In genomic region chr6:89080281-89081128, GRCh38 we compare ENCODE assay signal across 8 cellular contexts. TPM values are rescaled to one million over a fixed set of nuclear protein-coding genes. Genes with fewer than 3 reads are reported as not detected.
DNase-seq lines count a peak whose midpoint lies in the region; ATAC-seq, FAIRE-seq and TF ChIP-seq lines count a peak whose summit lies in the region.

Gene PNRC1, plus strand, starts transcription at chr6:89080751. Its CDS starts 144 bp downstream, at chr6:89080895.

- peaks cover 25 to 46% of the 10 kb centered on the region in 2 donors for H3K4me1 Mint-ChIP-seq in natural killer cell treated with Interleukin-12 subunit alpha and Interleukin-12 subunit beta and Interleukin-15 and Interleukin-18, amount 100 ng/mL, for 72 hours (ENCODE audit: low read depth in 2 of 2)

- peaks cover 25% of the 10 kb centered on the region for H3K4me1 ChIP-seq in Loucy (ENCODE audit: insufficient read depth, low read length, poor library complexity, severe bottlenecking)

- no peaks in the 10 kb centered on the region for H3K9me3 ChIP-seq in Loucy (ENCODE audit: insufficient read depth, low read depth, low read length)

- H3K9me3 Mint-ChIP-seq in natural killer cell treated with Interleukin-12 subunit alpha and Interleukin-12 subunit beta and Interleukin-15 and Interleukin-18, amount 100 ng/mL, for 72 hours, result no peaks in the 10 kb centered on the region

- H3K9me2 ChIP-seq in Loucy (replicated peaks; ENCODE audit: low read depth, low read length), result no peaks in the 10 kb centered on the region

- H3K36me3 Mint-ChIP-seq in natural killer cell treated with Interleukin-12 subunit alpha and Interleukin-12 subunit beta and Interleukin-15 and Interleukin-18, amount 100 ng/mL, for 72 hours, result peaks cover 24% of the 10 kb centered on the region

- peaks cover 6% of the 10 kb centered on the region; the same call in 1 of the 2 replicates for H3F3A ChIP-seq in Loucy (ENCODE audit: low read depth)

- H3K4me2 ChIP-seq in Loucy (ENCODE audit: low read depth, low read length, poor library complexity, severe bottlenecking), result peak within 1 kb of the TSS; percentile 97

- peaks cover 38% of the 10 kb centered on the region for H4K20me1 ChIP-seq in Loucy (ENCODE audit: insufficient read depth, low read length, poor library complexity, severe bottlenecking)

- peak; percentile 87 to 89 for ATAC-seq in natural killer cell treated with Interleukin-12 subunit alpha and Interleukin-12 subunit beta and Interleukin-15 and Interleukin-18, amount 100 ng/mL, for 72 hours
- ATAC-seq in stimulated activated naive CD8-positive, alpha-beta T cell treated with anti-CD3 and anti-CD28 coated beads, Interleukin-15, Interleukin-2, amounts not matched to agents 100 U/mL and 50 U/mL, for 24 hours, result peak; percentile 75

- peak within 1 kb of the TSS; percentile 93 for H2AFZ ChIP-seq in Loucy (ENCODE audit: low read length)

- TF ChIP-seq POLR2A in H54 (IDR thresholded peaks at IDR 0.05; ENCODE audit: low read depth, low read length) (peak; percentile 87), Raji (IDR thresholded peaks at IDR 0.05; ENCODE audit: insufficient read depth, low read depth, low read length) (peak; percentile 99)

- peaks cover 5% of the 10 kb centered on the region for H3K27me3 ChIP-seq in Loucy (ENCODE audit: insufficient read depth, low read length, poor library complexity, severe bottlenecking)

- peak within 1 kb of the TSS; percentile 95 to 97 for H3K27ac Mint-ChIP-seq in natural killer cell treated with Interleukin-12 subunit alpha and Interleukin-12 subunit beta and Interleukin-15 and Interleukin-18, amount 100 ng/mL, for 72 hours

- peaks cover 46% of the 10 kb centered on the region for H3K79me2 ChIP-seq in Loucy (ENCODE audit: insufficient read depth, low read length)

- peaks cover 22% of the 10 kb centered on the region for H3K36me3 ChIP-seq in Loucy (ENCODE audit: insufficient read depth, low read length)

- H3K9ac ChIP-seq in Loucy (ENCODE audit: low read depth, low read length, poor library complexity, severe bottlenecking), result peak within 1 kb of the TSS; percentile 99

- peak; percentile 96 for FAIRE-seq in H54 (lab: Jason Lieb, UNC)

- no peak for TF ChIP-seq CTCF in Loucy (conservative IDR thresholded peaks at IDR 0.05; ENCODE audit: low read length)

- H3K4me3 Mint-ChIP-seq in natural killer cell treated with Interleukin-12 subunit alpha and Interleukin-12 subunit beta and Interleukin-15 and Interleukin-18, amount 100 ng/mL, for 72 hours, result peak within 1 kb of the TSS; percentile 96

- H3K27me3 Mint-ChIP-seq in natural killer cell treated with Interleukin-12 subunit alpha and Interleukin-12 subunit beta and Interleukin-15 and Interleukin-18, amount 100 ng/mL, for 72 hours, result no peaks in the 10 kb centered on the region

- DNase-seq in EL (peak; percentile 99), H54 (ENCODE audit: insufficient read length, low spot score) (peak; percentile 93), fibroblast of peridontal ligament (ENCODE audit: extremely low read depth) (peak; percentile 99)
- DNase-seq in activated T-helper 9 cell treated with anti-CD3 and anti-CD28 coated beads, Interleukin-2, amount 50 U/mL, for 16 hours (ENCODE audit: low read depth), result peak; percentile 100
- DNase-seq in natural killer cell treated with Interleukin-12 subunit alpha and Interleukin-12 subunit beta and Interleukin-15 and Interleukin-18, amount 100 ng/mL, for 72 hours (ENCODE audit: low spot score), result peak; percentile 100
- peak; percentile 100 for DNase-seq in stimulated activated naive CD8-positive, alpha-beta T cell treated with anti-CD3 and anti-CD28 coated beads, Interleukin-15, Interleukin-2, amounts not matched to agents 100 U/mL and 50 U/mL, for 24 hours

- H3K4me3 ChIP-seq in Loucy (ENCODE audit: low read length, poor library complexity, severe bottlenecking), result peak within 1 kb of the TSS; percentile 96

RNA-seq across cellular contexts. Expression of gene PNRC1, which starts in this region (rescaled TPM):
- 100 to 1,000 TPM in 1 of 2 donors, 10 to 100 TPM in 1; 38.2 to 102 TPM for total RNA-seq in natural killer cell treated with Interleukin-12 subunit alpha and Interleukin-12 subunit beta and Interleukin-15 and Interleukin-18, amount 100 ng/mL, for 72 hours

Comparison
In these comparisons a context has a peak if more than half of its experiments do, and no peak if none do; other contexts are left out.
1. Peak in every context shown above with its lines: DNase-seq, ATAC-seq and H3K4me3 ChIP-seq.